8 cellular contexts compared by ENCODE assay signal in the genomic region with DNA sequence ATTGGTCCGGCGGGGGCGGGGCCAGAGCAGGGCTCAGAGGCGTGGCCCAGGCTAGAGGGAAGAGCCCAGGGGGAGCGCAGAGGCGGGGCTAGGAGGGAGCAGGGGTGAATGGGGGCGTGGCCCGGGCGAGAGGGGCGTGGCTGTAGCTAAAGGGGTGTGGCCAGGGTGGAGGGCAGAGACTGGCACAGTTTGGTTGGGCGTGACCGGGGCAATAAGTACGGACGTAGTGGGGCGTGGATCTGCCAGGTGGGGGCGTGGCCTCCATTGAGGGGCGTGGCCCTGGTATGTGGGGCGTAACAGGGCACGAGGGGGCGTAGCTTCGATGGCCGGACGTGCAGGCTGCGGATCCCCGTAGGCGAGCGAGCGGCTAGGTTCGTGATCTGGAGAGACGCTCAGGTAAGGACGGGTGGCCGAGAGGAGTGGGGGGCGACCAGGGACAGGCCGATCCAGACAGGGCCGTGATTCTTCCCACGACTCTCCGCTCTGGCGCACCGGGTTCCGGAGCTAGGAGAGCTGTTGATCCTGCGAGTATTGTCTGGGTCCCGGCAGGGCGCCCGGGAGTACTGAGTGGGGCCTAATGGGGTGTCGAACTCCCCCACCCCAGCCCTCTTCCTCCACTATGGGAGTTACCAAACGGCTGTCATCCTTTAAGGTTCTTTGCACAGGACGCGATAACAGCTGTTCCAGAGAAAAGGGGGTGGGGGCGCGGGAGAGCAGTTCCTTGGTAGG. TPM values are rescaled to one million over a fixed set of nuclear protein-coding genes. Genes with fewer than 3 reads are reported as not detected.
A peak's percentile ranks its signal among the peaks of the same experiment; 100 is the strongest.
DNase-seq lines count a peak whose midpoint lies in the region; ATAC-seq and TF ChIP-seq lines count a peak whose summit lies in the region.

A gene with protein sequence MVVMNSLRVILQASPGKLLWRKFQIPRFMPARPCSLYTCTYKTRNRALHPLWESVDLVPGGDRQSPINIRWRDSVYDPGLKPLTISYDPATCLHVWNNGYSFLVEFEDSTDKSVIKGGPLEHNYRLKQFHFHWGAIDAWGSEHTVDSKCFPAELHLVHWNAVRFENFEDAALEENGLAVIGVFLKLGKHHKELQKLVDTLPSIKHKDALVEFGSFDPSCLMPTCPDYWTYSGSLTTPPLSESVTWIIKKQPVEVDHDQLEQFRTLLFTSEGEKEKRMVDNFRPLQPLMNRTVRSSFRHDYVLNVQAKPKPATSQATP (plus strand): TSS at position 314 of the 729 bp plus-strand sequence. CDS start 11,754 bp downstream, outside the sequence.

- DNase-seq in NCI-H2107 (lab: John Stamatoyannopoulos, UW): peak; percentile 83
- DNase-seq in activated CD4-positive, alpha-beta T cell treated with anti-CD3 and anti-CD28 coated beads, Interleukin-2, amount 50 U/mL, for 4 hours: peak; percentile 94 to 96
- peak; percentile 50 to 88 (median 70) for DNase-seq in dorsolateral prefrontal cortex
- DNase-seq in lower leg skin (ENCODE audit: low spot score in 2 of 2): peak; percentile 92 to 99
- peak; percentile 86 to 94 for DNase-seq in stimulated activated CD4-positive, alpha-beta T cell treated with anti-CD3 and anti-CD28 coated beads, Interleukin-4, amount 100 ng/mL, for 48 hours (ENCODE audit: low read depth in 2 of 2)
- DNase-seq in NCI-H446 treated with DMSO at 0.1 percent for 48 hours (lab: John Stamatoyannopoulos, UW): no peak

- peak; percentile 92 for ATAC-seq in GM18505 (IDR thresholded peaks at IDR 0.05; ENCODE audit: unreplicated experiment)
- ATAC-seq in HG02885 (IDR thresholded peaks at IDR 0.05; ENCODE audit: poor library complexity, unreplicated experiment): peak; percentile 94

- peak within 1 kb of the TSS; percentile 12 to 70 (median 53) for H3K4me3 ChIP-seq in dorsolateral prefrontal cortex
- peak within 1 kb of the TSS; percentile 20 for H3K4me3 ChIP-seq in lower leg skin (ENCODE audit: low read depth, poor library complexity, severe bottlenecking)

- intact Hi-C loops in dorsolateral prefrontal cortex (cut with DNase I): loop anchor here in 1 of 2 donors (2.0 kb wide), 1 partner anchor 21 kb away; no protein-coding TSS in a partner anchor
- intact Hi-C loops in lower leg skin (cut with DNase I; ENCODE audit: low total_unique reads): no loop called here

- TF ChIP-seq CTCF in dorsolateral prefrontal cortex (IDR thresholded peaks at IDR 0.05 in 54 of 56, conservative IDR thresholded peaks at IDR 0.05 in 2 of 56; ENCODE audit: low read depth in 1 of 56, partially characterized antibody in 56 of 56) (no peak), lower leg skin (IDR thresholded peaks at IDR 0.05) (no peak)

- WGBS in lower leg skin, 2 donors: 2 to 10% methylated on average over 15 to 50 of the region's 50 CpGs

- H3K27me3 ChIP-seq in dorsolateral prefrontal cortex: peaks cover 0 to 45% (median 0%) of the 10 kb centered on the region in 45 donors

- TF ChIP-seq POLR2A in GM18505 (IDR thresholded peaks at IDR 0.05; ENCODE audit: borderline replicate concordance, extremely low read depth, insufficient read depth, insufficient read length): peak; percentile 38
- no peak for TF ChIP-seq POLR2A in lower leg skin (IDR thresholded peaks at IDR 0.05)

- peak within 1 kb of the TSS in 5 of 59 donors; percentile 7 to 46 (median 39) for H3K27ac ChIP-seq in dorsolateral prefrontal cortex

RNA-seq across cellular contexts. Expression of the gene that starts here (rescaled TPM):
- total RNA-seq in dorsolateral prefrontal cortex: 10 to 100 TPM; 11.1 to 38.3 (median 21.2) TPM
- 10 to 100 TPM in 3 of 4 donors, 1 to 10 TPM in 1; 7.2 to 14.0 (median 11.8) TPM for total RNA-seq in lower leg skin
